Comparison of ENCODE assay signal across 1 cellular context in genomic region chr10:124724279-124725027, GRCh38.
A peak's percentile ranks its signal among the peaks of the same experiment; 100 is the strongest.
TF ChIP-seq lines count a peak whose summit lies in the region.

No MANE protein-coding gene starts in this region.

TF ChIP-seq in HepG2, 621 proteins besides CTCF, POLR2A, EP300 and RAD21 (continued from another document and continues in another):
- TF ChIP-seq ZBTB40 (IDR thresholded peaks at IDR 0.05) (no peak), ZBTB40 (CRISPR knock-in tag; IDR thresholded peaks at IDR 0.05) (no peak), FOXK1 (CRISPR knock-in tag; IDR thresholded peaks at IDR 0.05; ENCODE audit: borderline replicate concordance, low read depth) (peak; percentile 15; the same call in 1 of the 2 replicates), ZNF800 (CRISPR knock-in tag; IDR thresholded peaks at IDR 0.05) (no peak), SSRP1 (CRISPR knock-in tag; IDR thresholded peaks at IDR 0.05) (no peak), SMC3 (IDR thresholded peaks at IDR 0.05; ENCODE audit: low read length) (no peak), ZBTB26 (CRISPR knock-in tag; IDR thresholded peaks at IDR 0.05; ENCODE audit: borderline replicate concordance) (peak; percentile 38; the same call in 1 of the 2 replicates), ZNF546 (CRISPR knock-in tag; conservative IDR thresholded peaks at IDR 0.05) (no peak), ISX (CRISPR knock-in tag; conservative IDR thresholded peaks at IDR 0.05) (no peak), TMF1 (CRISPR knock-in tag; IDR thresholded peaks at IDR 0.05; ENCODE audit: low read depth) (no peak), ZNF549 (CRISPR knock-in tag; IDR thresholded peaks at IDR 0.05) (no peak), ZFAT (CRISPR knock-in tag; conservative IDR thresholded peaks at IDR 0.05) (no peak), KLF11 (CRISPR knock-in tag; IDR thresholded peaks at IDR 0.05) (no peak), ZNF576 (CRISPR knock-in tag; IDR thresholded peaks at IDR 0.05) (no peak), ZNF704 (CRISPR knock-in tag; IDR thresholded peaks at IDR 0.05; ENCODE audit: borderline replicate concordance) (no peak), NPAS2 (CRISPR knock-in tag; IDR thresholded peaks at IDR 0.05; ENCODE audit: borderline replicate concordance) (no peak), TRAFD1 (CRISPR knock-in tag; IDR thresholded peaks at IDR 0.05; ENCODE audit: borderline replicate concordance) (no peak), SOX5 (CRISPR knock-in tag; IDR thresholded peaks at IDR 0.05; ENCODE audit: borderline replicate concordance) (peak; percentile 81; the same call in 1 of the 2 replicates), CHD4 (IDR thresholded peaks at IDR 0.05; ENCODE audit: borderline replicate concordance, low read length) (no peak), ZNF768 (CRISPR knock-in tag; IDR thresholded peaks at IDR 0.05) (no peak), HDAC6 (IDR thresholded peaks at IDR 0.05; ENCODE audit: low read depth, low read length) (no peak), KDM3A (CRISPR knock-in tag; IDR thresholded peaks at IDR 0.05; ENCODE audit: low read depth) (no peak), ZNF678 (CRISPR knock-in tag; IDR thresholded peaks at IDR 0.05) (no peak), ZNF747 (CRISPR knock-in tag; IDR thresholded peaks at IDR 0.05; ENCODE audit: borderline replicate concordance) (no peak), ZNF160 (CRISPR knock-in tag; IDR thresholded peaks at IDR 0.05) (no peak), ZNF589 (CRISPR knock-in tag; conservative IDR thresholded peaks at IDR 0.05) (no peak), IKZF4 (CRISPR knock-in tag; IDR thresholded peaks at IDR 0.05; ENCODE audit: borderline replicate concordance, low read depth, not compliant biosample characterization) (no peak), ZNF788 (CRISPR knock-in tag; IDR thresholded peaks at IDR 0.05; ENCODE audit: borderline replicate concordance) (no peak), ZBTB2 (CRISPR knock-in tag; IDR thresholded peaks at IDR 0.05; ENCODE audit: low read depth) (no peak), ZNF501 (CRISPR knock-in tag; IDR thresholded peaks at IDR 0.05) (no peak), ZNF280B (CRISPR knock-in tag; IDR thresholded peaks at IDR 0.05; ENCODE audit: borderline replicate concordance) (no peak), ZNF75D (CRISPR knock-in tag; IDR thresholded peaks at IDR 0.05; ENCODE audit: borderline replicate concordance) (no peak), PLRG1 (conservative IDR thresholded peaks at IDR 0.05) (no peak), MXD3 (CRISPR knock-in tag; IDR thresholded peaks at IDR 0.05) (0 out of 2 replicates have a peak, but pooled peaks have one; percentile 63), TEAD3 (CRISPR knock-in tag; optimal IDR thresholded peaks at IDR 0.05; ENCODE audit: borderline replicate concordance) (peak; percentile 71), ZNF281 (CRISPR knock-in tag; IDR thresholded peaks at IDR 0.05; ENCODE audit: borderline replicate concordance) (peak; percentile 74; the same call in 1 of the 2 replicates)
